8 cellular contexts compared by ENCODE assay signal in the genomic region with DNA sequence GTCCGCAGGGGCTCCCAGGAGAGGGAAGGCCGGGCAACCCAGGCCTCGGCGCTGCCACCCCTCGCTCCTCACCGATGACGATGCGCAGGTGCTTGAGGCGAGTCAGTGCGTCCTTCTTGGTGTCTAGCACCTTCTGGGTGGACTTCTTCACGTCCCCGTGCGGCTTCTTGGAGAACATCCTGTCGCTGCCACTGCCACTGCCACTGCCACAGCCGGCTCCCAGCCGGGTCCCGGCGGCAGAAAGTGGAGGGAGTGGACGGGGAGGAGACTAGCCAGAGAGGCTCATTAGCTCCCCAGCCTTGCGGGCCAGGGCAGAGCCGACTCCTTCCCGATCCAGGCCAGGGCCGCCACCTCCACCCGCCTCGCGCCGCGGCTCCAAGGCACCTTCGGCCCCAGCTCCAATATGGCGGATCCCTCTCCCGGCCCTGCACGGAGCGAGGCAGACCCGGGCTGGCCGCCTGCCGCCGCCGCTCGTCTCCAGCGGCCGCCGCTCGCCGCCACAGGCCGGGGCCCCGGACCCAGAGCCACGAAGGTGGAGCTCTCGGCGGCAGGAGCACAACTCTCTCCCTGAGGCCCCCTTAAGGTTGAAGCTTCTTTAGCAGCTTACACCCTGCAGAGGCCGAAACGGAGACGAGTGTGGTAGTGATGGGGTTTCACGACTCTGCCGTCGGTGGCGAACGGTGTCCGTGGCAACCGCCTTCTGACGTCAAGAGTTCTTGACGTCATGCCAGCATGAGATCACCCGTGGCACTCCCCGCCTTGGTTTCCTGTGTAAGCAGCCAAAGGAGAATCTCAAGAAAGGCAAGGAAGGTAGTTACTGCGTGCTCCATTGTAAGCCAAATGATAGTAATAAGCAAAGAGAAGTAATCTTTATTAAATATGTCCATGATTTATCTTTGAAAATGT. TPM values are rescaled to one million over a fixed set of nuclear protein-coding genes. Genes with fewer than 3 reads are reported as not detected.
DNase-seq lines count a peak whose midpoint lies in the region; ATAC-seq and TF ChIP-seq lines count a peak whose summit lies in the region.
"Not testable (repeated sequence)": the region's sequence is repeated elsewhere in the genome, so short reads cannot be mapped to it uniquely, and the experiment has no call there.

TSS of gene RALGAPA1 (minus strand) at position 638 of the 906 bp plus-strand sequence. CDS start at position 178, 460 bp downstream.

- peak within 1 kb of the TSS; percentile 98 for H3K27ac Mint-ChIP-seq in activated naive CD8-positive, alpha-beta T cell treated with anti-CD3 and anti-CD28 coated beads for 36 hours
- peak within 1 kb of the TSS; percentile 82 for H3K27ac Mint-ChIP-seq in glutamatergic neuron (ENCODE audit: unreplicated experiment)

- DNase-seq in GM12865 (ENCODE audit: low read depth) (peak; percentile 98), NCI-H1105 (lab: John Stamatoyannopoulos, UW) (peak; percentile 91), SKM-1 treated with dmso at 0.1 percent for 144 hours (lab: John Stamatoyannopoulos, UW; ENCODE audit: unreplicated experiment) (peak; percentile 74), glutamatergic neuron (peak; percentile 90), osteoblast (ENCODE audit: insufficient read length, low spot score, missing footprints) (peak; percentile 95), thoracic aorta (ENCODE audit: low spot score) (peak; percentile 80)
- peak; percentile 89 for DNase-seq in activated naive CD8-positive, alpha-beta T cell treated with anti-CD3 and anti-CD28 coated beads for 36 hours

- H3K79me2 ChIP-seq in osteoblast (ENCODE audit: insufficient read depth, low read length) = peaks cover 34% of the 10 kb centered on the region

- H3K4me1 ChIP-seq in osteoblast (ENCODE audit: insufficient read depth, low read length) = peaks cover 12% of the 10 kb centered on the region
- peaks cover 15 to 22% of the 10 kb centered on the region in 2 donors for H3K4me1 ChIP-seq in thoracic aorta (ENCODE audit: control insufficient read depth in 1 of 2, low read depth in 2 of 2)

- H3K4me3 ChIP-seq in GM12865 (ENCODE audit: low read depth, low read length) = peak within 1 kb of the TSS; percentile 79
- H3K4me3 ChIP-seq in osteoblast (ENCODE audit: insufficient read depth, low read length) = peak within 1 kb of the TSS; percentile 91
- H3K4me3 ChIP-seq in thoracic aorta = peak within 1 kb of the TSS; percentile 78

- peaks cover 16% of the 10 kb centered on the region for H4K20me1 ChIP-seq in osteoblast (ENCODE audit: insufficient read depth, low read length)

- peak within 1 kb of the TSS; percentile 77 for H3K27ac ChIP-seq in osteoblast (ENCODE audit: low read depth, low read length)
- peak within 1 kb of the TSS; percentile 80 to 86 for H3K27ac ChIP-seq in thoracic aorta

- not testable (repeated sequence) for H3K9me3 ChIP-seq in osteoblast (ENCODE audit: low read depth, low read length); thoracic aorta

- H3K4me3 Mint-ChIP-seq in activated naive CD8-positive, alpha-beta T cell treated with anti-CD3 and anti-CD28 coated beads for 36 hours = peak within 1 kb of the TSS; percentile 99
- H3K4me3 Mint-ChIP-seq in glutamatergic neuron (ENCODE audit: unreplicated experiment) = peak within 1 kb of the TSS; percentile 92

- H3K4me2 ChIP-seq in osteoblast (ENCODE audit: insufficient read depth, low read length) = peak within 1 kb of the TSS; percentile 89

- peaks cover 25% of the 10 kb centered on the region for H3K4me1 Mint-ChIP-seq in activated naive CD8-positive, alpha-beta T cell treated with anti-CD3 and anti-CD28 coated beads for 36 hours
- H3K4me1 Mint-ChIP-seq in glutamatergic neuron (ENCODE audit: low read depth, unreplicated experiment) = peaks cover 10% of the 10 kb centered on the region

- H3K27me3 Mint-ChIP-seq in activated naive CD8-positive, alpha-beta T cell treated with anti-CD3 and anti-CD28 coated beads for 36 hours; glutamatergic neuron (ENCODE audit: unreplicated experiment): not testable (repeated sequence)

- TF ChIP-seq CTCF in GM12865 (IDR thresholded peaks at IDR 0.05; ENCODE audit: insufficient read depth, low read depth, low read length, missing control alignments) = peak; percentile 37
- peak; percentile 47 for TF ChIP-seq CTCF in glutamatergic neuron (IDR thresholded peaks at IDR 0.05; ENCODE audit: partially characterized antibody, unreplicated experiment)
- peak; percentile 35 for TF ChIP-seq CTCF in osteoblast (IDR thresholded peaks at IDR 0.05; ENCODE audit: extremely low read depth, low read depth, low read length)
- TF ChIP-seq CTCF in thoracic aorta (IDR thresholded peaks at IDR 0.05) = peak; percentile 40

- not testable (repeated sequence) for H3K36me3 Mint-ChIP-seq in activated naive CD8-positive, alpha-beta T cell treated with anti-CD3 and anti-CD28 coated beads for 36 hours; glutamatergic neuron (ENCODE audit: unreplicated experiment)

- peak within 1 kb of the TSS; percentile 93 for H2AFZ ChIP-seq in osteoblast (ENCODE audit: low read length)

- ATAC-seq in HG02642 (IDR thresholded peaks at IDR 0.05; ENCODE audit: poor library complexity, unreplicated experiment) (peak; percentile 98), thoracic aorta (ENCODE audit: insufficient number of reproducible peaks, low FRiP score, low read depth) (peak; percentile 99)

- H3K9me3 Mint-ChIP-seq in activated naive CD8-positive, alpha-beta T cell treated with anti-CD3 and anti-CD28 coated beads for 36 hours; glutamatergic neuron (ENCODE audit: unreplicated experiment): not testable (repeated sequence)

- H3K36me3 ChIP-seq in osteoblast (ENCODE audit: insufficient read depth, low read length); thoracic aorta: not testable (repeated sequence)

- H3K27me3 ChIP-seq in osteoblast (ENCODE audit: insufficient read depth, low read length); thoracic aorta (replicated peaks; ENCODE audit: insufficient read depth): not testable (repeated sequence)

RNA-seq across cellular contexts. Expression of gene RALGAPA1, which starts in this region (rescaled TPM):
- 10 to 100 TPM; 24.1 to 24.7 TPM for total RNA-seq in activated naive CD8-positive, alpha-beta T cell treated with anti-CD3 and anti-CD28 coated beads for 36 hours
- total RNA-seq in glutamatergic neuron (ENCODE audit: unreplicated experiment) (61.0 TPM), osteoblast (39.1 and 45.7 TPM in 2 replicates), thoracic aorta (10 to 100 TPM; 73.2 to 88.0 TPM)

Comparison
In these comparisons a context has a peak if more than half of its experiments do, and no peak if none do; other contexts are left out.
1. Peak in every context shown above with its lines: DNase-seq, ATAC-seq, H3K4me3 ChIP-seq and H3K27ac ChIP-seq.